In the genomic region with DNA sequence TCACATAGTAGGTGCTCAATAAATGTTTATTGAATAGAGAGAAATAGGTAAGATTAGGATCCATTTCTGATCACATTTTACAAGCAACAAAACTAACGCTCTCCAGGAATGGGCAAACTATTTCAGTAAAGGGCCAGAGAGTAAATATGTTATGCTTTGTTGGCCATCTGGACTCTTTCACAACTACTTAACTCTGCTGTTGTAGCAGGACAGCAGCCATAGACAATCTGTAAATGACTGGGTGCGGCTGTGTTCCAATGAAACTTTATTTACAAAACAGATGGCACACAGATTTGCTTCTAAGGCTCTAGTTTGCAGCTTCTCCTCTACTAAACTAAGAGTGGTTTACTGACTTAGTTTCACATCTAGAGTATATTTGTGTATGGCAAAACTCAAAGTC, we compare ENCODE assay signal across 17 cellular contexts.
DNase-seq lines count a peak whose midpoint lies in the region; ATAC-seq and TF ChIP-seq lines count a peak whose summit lies in the region.
"Had no signal": no experiment of that assay in that cellular context is flagged by ENCODE, and none has a peak within 500 bp of the region (broad histone marks: within the 10 kb centered on the region; RNA-seq: fewer than 3 reads in every experiment).

No MANE protein-coding gene starts in this region.

- H3K27me3 ChIP-seq in BJ (ENCODE audit: control insufficient read depth, insufficient read depth, low read length), result no peaks in the 10 kb centered on the region
- H3K27me3 ChIP-seq: heart left ventricle had no signal

- TF ChIP-seq CTCF in BJ (IDR thresholded peaks at IDR 0.05; ENCODE audit: insufficient read depth, low read depth, low read length), result no peak
- TF ChIP-seq CTCF in LNCaP clone FGC (IDR thresholded peaks at IDR 0.05; ENCODE audit: control insufficient read depth, extremely low read depth, insufficient read depth), result no peak
- no peak for TF ChIP-seq CTCF in GM13977 (IDR thresholded peaks at IDR 0.05; ENCODE audit: extremely low read depth, insufficient read depth, missing control alignments)

- intact Hi-C loops in left colon (cut with DNase I, micrococcal nuclease), result no loop called here

- no peaks in the 10 kb centered on the region for H3K36me3 ChIP-seq in BJ (ENCODE audit: control insufficient read depth, insufficient read depth, low read length)
- H3K36me3 ChIP-seq: HAP-1, heart left ventricle had no signal

- CTCF ChIA-PET in BJ (lab: Yijun Ruan, JAX), result interaction anchor here (3.7 kb wide), 1 partner anchor 51 kb away, joined by 11 read pairs; no protein-coding TSS in a partner anchor

- POLR2A ChIA-PET in BJ (lab: Charles Lee), result no interaction called here

- ATAC-seq in left colon (peak; percentile 52), GM18861 (IDR thresholded peaks at IDR 0.05; ENCODE audit: unreplicated experiment) (no peak)
- ATAC-seq: heart left ventricle, left ventricle myocardium superior had no signal

- in situ Hi-C loops in GM13977 (cut with MboI; ENCODE audit: low pct_unique_long_range_greater_than_20kb, low sequenced_read_pairs, unreplicated experiment), result no loop called here

- DNase-seq in BJ (ENCODE audit: low read depth), result peak; percentile 65
- peak; percentile 56 for DNase-seq in LNCaP clone FGC (ENCODE audit: low read depth)
- peak; percentile 69 for DNase-seq in amniotic epithelial cell (ENCODE audit: low read depth)
- DNase-seq in left colon, result no peak
- DNase-seq in GM13977 (ENCODE audit: low spot score), result no peak
- DNase-seq in GDM1 (lab: John Stamatoyannopoulos, UW), result no peak
- no peak for DNase-seq in NOMO-1 treated with dmso at 0.1 percent for 144 hours (lab: John Stamatoyannopoulos, UW; ENCODE audit: unreplicated experiment)
- DNase-seq: activated CD8-positive, alpha-beta memory T cell treated with anti-CD3 and anti-CD28 coated beads, Interleukin-2, amount 50 U/mL, for 48 hours; C1 segment of cervical spinal cord; cortex of kidney; heart left ventricle; Kasumi-1; left ventricle myocardium superior; NCI-H187; T-helper 2 cell had no signal

- H3K4me3 ChIP-seq in BJ (ENCODE audit: low read depth, low read length) (no peak overlapping the region), LNCaP clone FGC (ENCODE audit: low read depth, low read length) (no peak overlapping the region)
- H3K4me3 ChIP-seq: HAP-1, heart left ventricle had no signal

Comparison
In these comparisons a context has a peak if more than half of its experiments do, and no peak if none do; other contexts are left out.
1. DNase-seq: peak in BJ (single experiment), LNCaP clone FGC (single experiment) and amniotic epithelial cell (single experiment); none in left colon (0 of 2), GM13977 (single experiment), GDM1 (single experiment) and NOMO-1 treated with dmso at 0.1 percent for 144 hours (single experiment).